18 cellular contexts compared by ENCODE assay signal in genomic region chr19:48498922-48499321, GRCh38. TPM values are rescaled to one million over a fixed set of nuclear protein-coding genes. Genes with fewer than 3 reads are reported as not detected.
DNase-seq lines count a peak whose midpoint lies in the region; ATAC-seq and TF ChIP-seq lines count a peak whose summit lies in the region.
"Had no signal": no experiment of that assay in that cellular context is flagged by ENCODE, and none has a peak within 500 bp of the region (broad histone marks: within the 10 kb centered on the region; RNA-seq: fewer than 3 reads in every experiment).

No MANE protein-coding gene starts in this region.

- in situ Hi-C loops in GM13977 (cut with MboI; ENCODE audit: low pct_unique_long_range_greater_than_20kb, low sequenced_read_pairs, unreplicated experiment) = no loop called here

- H3K36me3 Mint-ChIP-seq in activated naive CD8-positive, alpha-beta T cell treated with anti-CD3 and anti-CD28 coated beads, Interleukin-2, amount 50 U/mL, for 24 hours (ENCODE audit: low read depth) = no peaks in the 10 kb centered on the region
- H3K36me3 Mint-ChIP-seq: CD8-positive, alpha-beta T cell had no signal

- no peak for TF ChIP-seq POLR2A in heart left ventricle (IDR thresholded peaks at IDR 0.05)

- H3K27ac Mint-ChIP-seq in activated naive CD8-positive, alpha-beta T cell treated with anti-CD3 and anti-CD28 coated beads, Interleukin-2, amount 50 U/mL, for 24 hours = no peak overlapping the region
- H3K27ac Mint-ChIP-seq: CD8-positive, alpha-beta T cell; H9 had no signal

- TF ChIP-seq CTCF in heart left ventricle (IDR thresholded peaks at IDR 0.05) (no peak), GM13977 (IDR thresholded peaks at IDR 0.05; ENCODE audit: extremely low read depth, insufficient read depth, missing control alignments) (peak; percentile 11), WERI-Rb-1 (IDR thresholded peaks at IDR 0.05; ENCODE audit: low read depth, low read length) (peak; percentile 58)

- no peaks in the 10 kb centered on the region for H3K9me3 Mint-ChIP-seq in activated naive CD8-positive, alpha-beta T cell treated with anti-CD3 and anti-CD28 coated beads, Interleukin-2, amount 50 U/mL, for 24 hours
- H3K9me3 Mint-ChIP-seq: CD8-positive, alpha-beta T cell; H9 had no signal

- peaks cover 19% of the 10 kb centered on the region for H3K4me1 Mint-ChIP-seq in activated naive CD8-positive, alpha-beta T cell treated with anti-CD3 and anti-CD28 coated beads, Interleukin-2, amount 50 U/mL, for 24 hours

- H3K4me3 ChIP-seq in right cardiac atrium (ENCODE audit: low read length) (no peak overlapping the region), heart left ventricle (peak overlapping the region in 5 of 12 donors; percentile 12 to 43 (median 23)), WERI-Rb-1 (ENCODE audit: low read depth, low read length) (peak overlapping the region; percentile 38)
- H3K4me3 ChIP-seq: MG63, SJCRH30 had no signal

- intact Hi-C loops in right cardiac atrium (cut with DNase I) (no loop called here), heart left ventricle (cut with DNase I) (no loop called here)

- 47% methylated on average over 25 of the region's 25 CpGs for WGBS in right cardiac atrium
- WGBS in heart left ventricle, 4 donors = 42 to 100% (median 55%) methylated on average over 1 to 25 of the region's 25 CpGs

- H3K27me3 Mint-ChIP-seq in activated naive CD8-positive, alpha-beta T cell treated with anti-CD3 and anti-CD28 coated beads, Interleukin-2, amount 50 U/mL, for 24 hours = peaks cover 26% of the 10 kb centered on the region

- H3K36me3 ChIP-seq in heart left ventricle (no peaks in the 10 kb centered on the region), WERI-Rb-1 (no peaks in the 10 kb centered on the region)
- H3K36me3 ChIP-seq: MG63, SJCRH30 had no signal

- DNase-seq in right cardiac atrium = peak in 2 of 3 donors; percentile 60 to 62
- DNase-seq in heart left ventricle = no peak
- no peak for DNase-seq in GM13977 (ENCODE audit: low spot score)
- no peak for DNase-seq in WERI-Rb-1
- peak; percentile 43 for DNase-seq in ureter (ENCODE audit: low spot score)
- no peak for DNase-seq in NCI-H2107 (lab: John Stamatoyannopoulos, UW)
- DNase-seq in activated naive CD8-positive, alpha-beta T cell treated with anti-CD3 and anti-CD28 coated beads, Interleukin-2, amount 50 U/mL, for 24 hours = no peak
- DNase-seq: CD8-positive, alpha-beta T cell; H9; MG63; NCI-H1092; NCI-H146; NCI-H2081; NCI-H226; RPMI8226; SJCRH30; SW 1271 had no signal

- no peak overlapping the region for H3K4me3 Mint-ChIP-seq in activated naive CD8-positive, alpha-beta T cell treated with anti-CD3 and anti-CD28 coated beads, Interleukin-2, amount 50 U/mL, for 24 hours
- H3K4me3 Mint-ChIP-seq: CD8-positive, alpha-beta T cell had no signal

- no peaks in the 10 kb centered on the region for H3K9me3 ChIP-seq in right cardiac atrium (ENCODE audit: control insufficient read depth, low read length)
- H3K9me3 ChIP-seq in heart left ventricle = no peaks in the 10 kb centered on the region
- H3K9me3 ChIP-seq in WERI-Rb-1 (ENCODE audit: severe bottlenecking) = no peaks in the 10 kb centered on the region
- H3K9me3 ChIP-seq: MG63, SJCRH30 had no signal

- no peaks in the 10 kb centered on the region for H3K4me1 ChIP-seq in right cardiac atrium (ENCODE audit: control insufficient read depth, insufficient read depth, low read length)
- H3K4me1 ChIP-seq in heart left ventricle = peaks cover 0 to 34% (median 7%) of the 10 kb centered on the region in 12 donors
- H3K4me1 ChIP-seq: SJCRH30 had no signal

- ATAC-seq in right cardiac atrium = no peak
- ATAC-seq in heart left ventricle = no peak
- no peak for ATAC-seq in activated naive CD8-positive, alpha-beta T cell treated with anti-CD3 and anti-CD28 coated beads, Interleukin-2, amount 50 U/mL, for 24 hours
- ATAC-seq: CD8-positive, alpha-beta T cell had no signal

- no peak overlapping the region for H3K27ac ChIP-seq in right cardiac atrium (ENCODE audit: low read length)
- no peak overlapping the region for H3K27ac ChIP-seq in heart left ventricle
- no peak overlapping the region for H3K27ac ChIP-seq in WERI-Rb-1
- H3K27ac ChIP-seq: SJCRH30 had no signal

- H3K27me3 ChIP-seq in right cardiac atrium (ENCODE audit: control insufficient read depth, insufficient read depth) (no peaks in the 10 kb centered on the region), heart left ventricle (peaks cover 13 to 60% (median 39%) of the 10 kb centered on the region in 9 donors), WERI-Rb-1 (ENCODE audit: insufficient read depth, low read depth, severe bottlenecking) (peaks cover 3% of the 10 kb centered on the region)

RNA-seq across cellular contexts. Expression of gene LMTK3, which starts 12.7 kb away (rescaled TPM):
- 1 to 10 TPM; 3.1 to 7.2 (median 5.5) TPM for total RNA-seq in right cardiac atrium
- polyA plus RNA-seq in right cardiac atrium = 2.9 TPM
- 1 to 10 TPM in 6 of 9 donors, under 1 TPM in 3; 0.50 to 1.9 (median 1.4) TPM for total RNA-seq in heart left ventricle
- under 1 TPM; 0.19 to 0.99 TPM for polyA plus RNA-seq in heart left ventricle
- total RNA-seq in ureter = 5.1 TPM
- total RNA-seq: SJCRH30 had no signal
- polyA plus RNA-seq: BJ had no signal

RNA-seq across cellular contexts. Expression of gene CYTH2, which starts 29.8 kb away (rescaled TPM):
- total RNA-seq in right cardiac atrium (10 to 100 TPM; 26.0 to 35.0 (median 29.2) TPM), heart left ventricle (10 to 100 TPM; 12.3 to 47.3 (median 31.0) TPM), ureter (61.6 TPM)
- polyA plus RNA-seq in right cardiac atrium (27.4 TPM), heart left ventricle (10 to 100 TPM; 21.0 to 55.3 TPM)

RNA-seq across cellular contexts. Expression of gene KCNJ14, which starts 43.5 kb away (rescaled TPM):
- total RNA-seq in right cardiac atrium (under 1 TPM; 0.20 to 0.75 (median 0.23) TPM), heart left ventricle (1 to 10 TPM in 1 of 9 donors, under 1 TPM in 8; 0.20 to 2.0 (median 0.40) TPM), ureter (1.5 TPM)
- polyA plus RNA-seq in right cardiac atrium (0.16 TPM), heart left ventricle (under 1 TPM; 0.23 to 0.83 TPM)

RNA-seq across cellular contexts. Expression of gene SULT2B1, which starts 53.0 kb away (rescaled TPM):
- under 1 TPM in 2 of 4 donors, not detected in 2; 0.25 to 0.76 TPM for total RNA-seq in right cardiac atrium
- 0.14 TPM for polyA plus RNA-seq in right cardiac atrium
- total RNA-seq in heart left ventricle = under 1 TPM in 1 of 9 donors, not detected in 8; 0.45 TPM
- under 1 TPM in 1 of 2 donors, not detected in 1; 0.19 TPM for polyA plus RNA-seq in heart left ventricle
- total RNA-seq in ureter = 1.6 TPM
- total RNA-seq: CD8-positive, alpha-beta T cell had no signal

RNA-seq across cellular contexts. Expression of gene GRWD1, which starts 53.1 kb away (rescaled TPM):
- total RNA-seq in right cardiac atrium (10 to 100 TPM; 16.0 to 20.4 (median 17.3) TPM), heart left ventricle (10 to 100 TPM; 13.9 to 24.7 (median 19.0) TPM), ureter (43.6 TPM)
- polyA plus RNA-seq in right cardiac atrium (7.2 TPM), heart left ventricle (10 to 100 TPM in 1 of 2 donors, 1 to 10 TPM in 1; 5.1 to 35.4 TPM)

Comparison
In these comparisons a context has a peak if more than half of its experiments do, and no peak if none do; other contexts are left out.
1. DNase-seq: peak in right cardiac atrium (2 of 3) and ureter (single experiment); none in heart left ventricle (0 of 5), GM13977 (single experiment), WERI-Rb-1 (single experiment), NCI-H2107 (single experiment) and activated naive CD8-positive, alpha-beta T cell treated with anti-CD3 and anti-CD28 coated beads, Interleukin-2, amount 50 U/mL, for 24 hours (single experiment).
2. CTCF ChIP-seq: peak in GM13977 (single experiment) and WERI-Rb-1 (single experiment); none in heart left ventricle (0 of 12).